Comparison of ENCODE assay signal across 8 cellular contexts in the genomic region with DNA sequence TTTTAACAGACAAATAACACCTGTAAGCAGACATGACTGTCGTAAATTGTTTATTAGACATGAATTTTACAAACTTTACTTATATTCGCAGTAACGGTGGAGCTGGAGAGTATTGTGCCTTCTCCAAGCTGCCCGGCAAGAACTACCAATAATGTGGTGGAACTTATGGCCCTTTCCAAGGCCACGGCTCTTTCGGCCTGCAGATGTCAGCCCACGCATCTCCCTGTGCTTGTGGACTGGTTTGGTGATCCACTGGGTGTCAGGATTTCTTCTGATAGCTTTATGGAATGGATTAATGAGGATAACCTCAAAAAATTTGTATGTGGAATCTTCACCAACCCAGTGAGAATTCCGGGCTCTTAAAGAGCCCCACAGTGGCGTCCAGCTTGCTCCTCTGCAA. TPM values are rescaled to one million over a fixed set of nuclear protein-coding genes. Genes with fewer than 3 reads are reported as not detected.
"Had no signal": no experiment of that assay in that cellular context is flagged by ENCODE, and none has a peak within 500 bp of the region (broad histone marks: within the 10 kb centered on the region; RNA-seq: fewer than 3 reads in every experiment).

No MANE protein-coding gene starts in this region.

RNA-seq across cellular contexts. Expression of a gene that starts 30.9 kb away (rescaled TPM):
- total RNA-seq: activated CD4-positive, alpha-beta memory T cell treated with anti-CD3 and anti-CD28 coated beads, Interleukin-2, amount 10 ng/mL, durations not matched to agents 7 days and 5 days; activated CD4-positive, alpha-beta T cell treated with anti-CD3 and anti-CD28 coated beads for 36 hours; activated CD4-positive, alpha-beta T cell treated with anti-CD3 and anti-CD28 coated beads, Interleukin-2, amount 10 ng/mL, durations not matched to agents 7 days and 5 days; activated CD8-positive, alpha-beta T cell treated with anti-CD3 and anti-CD28 coated beads, Interleukin-2, amount 10 ng/mL, durations not matched to agents 7 days and 5 days; activated naive CD8-positive, alpha-beta T cell treated with anti-CD3 and anti-CD28 coated beads, Interleukin-2, amount 10 ng/mL, durations not matched to agents 7 days and 5 days; activated T-helper 2 cell treated with anti-CD3 and anti-CD28 coated beads, Interferon-gamma antibody, Interleukin-2, Interleukin-4, amounts not matched to agents 10 μg/mL and 5 μg/mL and 100 μg/mL, durations not matched to agents 14 hours and 24 hours and 36 hours; ascending aorta; bronchial epithelial cell had no signal
